Comparison of ENCODE assay signal across 17 cellular contexts in the genomic region with DNA sequence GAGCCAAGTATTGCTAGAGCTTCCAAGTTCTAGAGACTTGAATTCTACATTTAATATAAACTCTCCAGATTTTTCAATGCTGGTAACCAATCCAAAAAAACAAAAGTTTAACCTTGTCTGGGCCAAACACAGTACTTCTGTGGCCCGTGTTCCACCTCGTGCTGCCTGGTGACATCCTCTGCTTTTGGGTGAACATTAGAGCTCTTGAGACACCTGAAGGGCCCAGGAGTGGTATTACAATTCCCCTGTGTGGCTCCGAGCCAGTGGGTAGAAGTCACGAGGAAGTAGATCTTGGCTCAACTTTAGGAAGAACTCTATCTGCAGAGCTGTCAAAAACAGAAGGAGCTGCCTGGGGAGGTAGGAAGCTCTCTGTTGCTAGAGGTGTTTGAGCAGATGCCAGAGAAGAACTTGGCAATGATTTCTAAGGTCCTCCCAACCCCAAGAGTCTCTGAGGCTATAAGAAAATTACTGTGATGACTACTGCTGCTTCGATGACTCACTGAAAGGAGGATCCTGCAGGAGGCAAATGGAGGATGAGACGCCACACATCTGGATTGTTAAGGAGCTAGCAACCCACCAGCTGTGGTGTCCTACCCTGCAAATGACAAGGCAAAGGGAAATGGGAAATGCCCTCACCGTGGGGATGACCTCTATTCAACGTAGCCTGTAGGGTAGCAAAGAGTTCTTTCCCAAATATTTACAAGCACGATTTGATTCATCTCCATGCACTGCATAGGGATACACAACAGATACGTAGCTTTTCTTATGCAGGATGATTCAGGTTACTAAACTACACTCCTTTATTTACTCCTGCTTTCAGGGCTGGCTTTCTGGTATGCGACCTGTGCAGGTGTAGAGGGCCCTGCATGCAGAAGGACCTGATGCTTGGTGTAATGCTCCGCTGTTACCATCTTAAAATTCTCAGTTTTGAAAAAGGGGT. TPM values are rescaled to one million over a fixed set of nuclear protein-coding genes. Genes with fewer than 3 reads are reported as not detected.
DNase-seq lines count a peak whose midpoint lies in the region; ATAC-seq and TF ChIP-seq lines count a peak whose summit lies in the region.
"Had no signal": no experiment of that assay in that cellular context is flagged by ENCODE, and none has a peak within 500 bp of the region (broad histone marks: within the 10 kb centered on the region; RNA-seq: fewer than 3 reads in every experiment).

No MANE protein-coding gene starts in this region.

- no peak overlapping the region for H3K9ac ChIP-seq in PC-3 (ENCODE audit: low read length)
- H3K9ac ChIP-seq: BLaER1 had no signal

- H3K27ac ChIP-seq in right cardiac atrium (ENCODE audit: low read length) (no peak overlapping the region), sigmoid colon (peak overlapping the region in 2 of 4 donors; percentile 20 to 33), PC-3 (ENCODE audit: low read length) (no peak overlapping the region)
- H3K27ac ChIP-seq: BLaER1, SJSA1 had no signal

- H3K36me3 ChIP-seq in sigmoid colon (no peaks in the 10 kb centered on the region), PC-3 (ENCODE audit: low read depth, low read length) (no peaks in the 10 kb centered on the region)
- H3K36me3 ChIP-seq: BLaER1, SJSA1 had no signal

- H3K4me1 ChIP-seq in right cardiac atrium (ENCODE audit: control insufficient read depth, insufficient read depth, low read length) = no peaks in the 10 kb centered on the region
- peaks cover 0 to 10% (median 0%) of the 10 kb centered on the region in 4 donors for H3K4me1 ChIP-seq in sigmoid colon
- no peaks in the 10 kb centered on the region for H3K4me1 ChIP-seq in PC-3 (ENCODE audit: insufficient read depth, low read length)
- H3K4me1 ChIP-seq: BLaER1, SJSA1 had no signal

- no peaks in the 10 kb centered on the region for H3K4me1 Mint-ChIP-seq in type B pancreatic cell (ENCODE audit: unreplicated experiment)
- H3K4me1 Mint-ChIP-seq: activated CD4-positive, alpha-beta T cell treated with anti-CD3 and anti-CD28 coated beads, Interleukin-2, amount 10 ng/mL, durations not matched to agents 7 days and 5 days; activated naive CD8-positive, alpha-beta T cell treated with anti-CD3 and anti-CD28 coated beads, Interleukin-2, amount 50 U/mL, for 24 hours had no signal

- no peak overlapping the region for H2AFZ ChIP-seq in PC-3 (ENCODE audit: low read length)

- no peak overlapping the region for H3K4me2 ChIP-seq in PC-3 (ENCODE audit: low read length)
- H3K4me2 ChIP-seq: BLaER1 had no signal

- no peaks in the 10 kb centered on the region for H3F3A ChIP-seq in PC-3 (ENCODE audit: low read length, unreplicated experiment)

- H3K27me3 ChIP-seq in right cardiac atrium (ENCODE audit: control insufficient read depth, insufficient read depth) = no peaks in the 10 kb centered on the region
- no peaks in the 10 kb centered on the region for H3K27me3 ChIP-seq in sigmoid colon
- no peaks in the 10 kb centered on the region; the same call in 1 of the 2 replicates for H3K27me3 ChIP-seq in PC-3 (ENCODE audit: low read length)
- H3K27me3 ChIP-seq: BLaER1, SJSA1 had no signal

- H3K9me2 ChIP-seq in PC-3 (replicated peaks; ENCODE audit: low read length) = no peaks in the 10 kb centered on the region

- H3K4me3 Mint-ChIP-seq in type B pancreatic cell = no peak overlapping the region
- H3K4me3 Mint-ChIP-seq: activated CD4-positive, alpha-beta T cell treated with anti-CD3 and anti-CD28 coated beads, Interleukin-2, amount 10 ng/mL, durations not matched to agents 7 days and 5 days; activated naive CD8-positive, alpha-beta T cell treated with anti-CD3 and anti-CD28 coated beads, Interleukin-2, amount 50 U/mL, for 24 hours; activated T-cell treated with anti-CD3 and anti-CD28 coated beads, Interleukin-2, amount 50 U/mL, for 24 hours; stimulated activated naive CD8-positive, alpha-beta T cell treated with anti-CD3 and anti-CD28 coated beads, Interleukin-15, Interleukin-2, amounts not matched to agents 100 ng/mL and 50 ng/mL, for 24 hours had no signal

- no peak overlapping the region for H3K4me3 ChIP-seq in right cardiac atrium (ENCODE audit: low read length)
- H3K4me3 ChIP-seq in sigmoid colon = no peak overlapping the region
- H3K4me3 ChIP-seq in PC-3 (ENCODE audit: low read length) = no peak overlapping the region
- H3K4me3 ChIP-seq: BLaER1, GM12878, SJSA1 had no signal

- POLR2A ChIA-PET in PC-3 (lab: Charles Lee; ENCODE audit: unreplicated experiment) = no interaction called here

- H3K27ac Mint-ChIP-seq in type B pancreatic cell = no peak overlapping the region
- H3K27ac Mint-ChIP-seq: activated CD4-positive, alpha-beta T cell treated with anti-CD3 and anti-CD28 coated beads, Interleukin-2, amount 10 ng/mL, durations not matched to agents 7 days and 5 days; activated naive CD8-positive, alpha-beta T cell treated with anti-CD3 and anti-CD28 coated beads, Interleukin-2, amount 50 U/mL, for 24 hours; activated T-cell treated with anti-CD3 and anti-CD28 coated beads, Interleukin-2, amount 50 U/mL, for 24 hours; stimulated activated naive CD8-positive, alpha-beta T cell treated with anti-CD3 and anti-CD28 coated beads, Interleukin-15, Interleukin-2, amounts not matched to agents 100 ng/mL and 50 ng/mL, for 24 hours had no signal

- H3K27me3 Mint-ChIP-seq in type B pancreatic cell = peaks cover 15% of the 10 kb centered on the region
- H3K27me3 Mint-ChIP-seq: activated CD4-positive, alpha-beta T cell treated with anti-CD3 and anti-CD28 coated beads, Interleukin-2, amount 10 ng/mL, durations not matched to agents 7 days and 5 days had no signal

- no peaks in the 10 kb centered on the region for H3K36me3 Mint-ChIP-seq in type B pancreatic cell

- TF ChIP-seq POLR2A in sigmoid colon (IDR thresholded peaks at IDR 0.05) = no peak

- no peak for TF ChIP-seq EP300 in sigmoid colon (IDR thresholded peaks at IDR 0.05)

- no peaks in the 10 kb centered on the region for H3K9me3 ChIP-seq in right cardiac atrium (ENCODE audit: control insufficient read depth, low read length)
- H3K9me3 ChIP-seq in sigmoid colon = no peaks in the 10 kb centered on the region
- H3K9me3 ChIP-seq in PC-3 (ENCODE audit: low read length) = no peaks in the 10 kb centered on the region
- H3K9me3 ChIP-seq: BLaER1, SJSA1 had no signal

- BruUV-seq in PC-3 (replicated peaks; lab: Mats Ljungman, UMichigan) = no TSS peak

- H3K9me3 Mint-ChIP-seq in type B pancreatic cell = no peaks in the 10 kb centered on the region

- H3K79me2 ChIP-seq in PC-3 (ENCODE audit: low read length) = no peaks in the 10 kb centered on the region

- 57% methylated on average over 12 of the region's 12 CpGs for WGBS in right cardiac atrium
- 63 to 69% methylated on average over 12 of the region's 12 CpGs for WGBS in sigmoid colon, 2 donors

- intact Hi-C loops in right cardiac atrium (cut with DNase I) = no loop called here
- intact Hi-C loops in sigmoid colon (cut with DNase I) = no loop called here
- intact Hi-C loops in PC-3 (cut with micrococcal nuclease) = no loop called here

- TF ChIP-seq CTCF in sigmoid colon (IDR thresholded peaks at IDR 0.05) = no peak
- no peak for TF ChIP-seq CTCF in PC-3 (conservative IDR thresholded peaks at IDR 0.05; ENCODE audit: low read depth, low read length)
- no peak for TF ChIP-seq CTCF in type B pancreatic cell (conservative IDR thresholded peaks at IDR 0.05)

- H4K20me1 ChIP-seq in PC-3 (ENCODE audit: low read length) = no peaks in the 10 kb centered on the region
- H4K20me1 ChIP-seq: BLaER1 had no signal

- peak; percentile 40 to 67 for ATAC-seq in right cardiac atrium
- ATAC-seq in GM21381 (IDR thresholded peaks at IDR 0.05; ENCODE audit: unreplicated experiment) = no peak
- no peak for ATAC-seq in PC-3
- ATAC-seq: activated naive CD8-positive, alpha-beta T cell treated with anti-CD3 and anti-CD28 coated beads, Interleukin-2, amount 50 U/mL, for 24 hours; GM12878 had no signal

- DNase-seq in ELR (ENCODE audit: low read depth) (peak; percentile 14), NCI-H524 (lab: John Stamatoyannopoulos, UW) (peak; percentile 39 to 70), right cardiac atrium (no peak), sigmoid colon (peak; percentile 63), PC-3 (no peak), type B pancreatic cell (ENCODE audit: extremely low spot score, unreplicated experiment) (no peak)
- no peak for DNase-seq in central memory CD4-positive, alpha-beta T cell
- DNase-seq: activated CD4-positive, alpha-beta T cell treated with anti-CD3 and anti-CD28 coated beads, Interleukin-2, amount 10 ng/mL, durations not matched to agents 7 days and 5 days; activated naive CD8-positive, alpha-beta T cell treated with anti-CD3 and anti-CD28 coated beads, Interleukin-2, amount 50 U/mL, for 24 hours; activated T-cell treated with anti-CD3 and anti-CD28 coated beads, Interleukin-2, amount 50 U/mL, for 24 hours; MM.1S; NK-92 treated with Interleukin-12 subunit alpha and Interleukin-12 subunit beta, amount 100 ng/mL, for 24 hours had no signal

- CTCF ChIA-PET in PC-3 (lab: Charles Lee) = no interaction called here

RNA-seq across cellular contexts. Expression of a gene that starts 45.8 kb away (rescaled TPM):
- total RNA-seq in right cardiac atrium (100 to 1,000 TPM in 3 of 4 donors, 10 to 100 TPM in 1; 68.1 to 200 (median 122) TPM), sigmoid colon (10 to 100 TPM; 35.1 to 67.6 (median 59.5) TPM), PC-3 (2014; rRNA removed) (not detected in 2 replicates), type B pancreatic cell (ENCODE audit: low replicate concordance) (5.9 and 19.5 TPM in 2 replicates)
- polyA plus RNA-seq in right cardiac atrium (40.3 TPM), sigmoid colon (10 to 100 TPM in 1 of 3 donors, 1 to 10 TPM in 2; 6.5 to 17.9 (median 9.6) TPM)

Comparison
In these comparisons a context has a peak if more than half of its experiments do, and no peak if none do; other contexts are left out.
1. DNase-seq: peak in ELR (single experiment), NCI-H524 (2 of 2) and sigmoid colon (single experiment); none in right cardiac atrium (0 of 3), central memory CD4-positive, alpha-beta T cell (single experiment), PC-3 (single experiment) and type B pancreatic cell (single experiment).
2. ATAC-seq: peak in right cardiac atrium (2 of 2); none in GM21381 (single experiment) and PC-3 (single experiment).